ENCODE assay signal across 8 cellular contexts in genomic region chr6:30508890-30509736, GRCh38. TPM values are rescaled to one million over a fixed set of nuclear protein-coding genes. Genes with fewer than 3 reads are reported as not detected.
DNase-seq lines count a peak whose midpoint lies in the region; ATAC-seq, FAIRE-seq and TF ChIP-seq lines count a peak whose summit lies in the region.

No MANE protein-coding gene starts in this region.

- H3K27me3 Mint-ChIP-seq in T-helper 17 cell, result no peaks in the 10 kb centered on the region
- H3K27me3 Mint-ChIP-seq in Calu3 (ENCODE audit: unreplicated experiment), result no peaks in the 10 kb centered on the region

- DNase-seq in ELR (ENCODE audit: low read depth) (peak; percentile 75), T-helper 17 cell (no peak), left lobe of liver (ENCODE audit: low spot score) (no peak), GM12892 (ENCODE audit: insufficient read length) (no peak), DMS 273 (lab: John Stamatoyannopoulos, UW; ENCODE audit: unreplicated experiment) (no peak), Calu3 (no peak)

- no TSS peak for BruUV-seq in Calu3 (replicated peaks; lab: Mats Ljungman, UMichigan)

- H3K36me3 Mint-ChIP-seq in T-helper 17 cell (ENCODE audit: low read depth), result no peaks in the 10 kb centered on the region
- no peaks in the 10 kb centered on the region for H3K36me3 Mint-ChIP-seq in Calu3 (ENCODE audit: insufficient read depth, unreplicated experiment)

- no peak for TF ChIP-seq POLR2A in GM12892 (IDR thresholded peaks at IDR 0.05; ENCODE audit: low read depth, low read length)

- peak overlapping the region; percentile 93 for H3K27ac Mint-ChIP-seq in T-helper 17 cell
- H3K27ac Mint-ChIP-seq in Calu3 (ENCODE audit: unreplicated experiment), result no peak overlapping the region

- intact Hi-C loops in Calu3 (cut with micrococcal nuclease; ENCODE audit: unreplicated experiment), result no loop called here

- no peak for TF ChIP-seq CTCF in Calu3 (IDR thresholded peaks at IDR 0.05; ENCODE audit: unreplicated experiment)

- CTCF ChIA-PET in Calu3 (lab: Charles Lee), result interaction anchor here (0.6 kb wide), 1 partner anchor 27 kb away, joined by 3 read pairs; no protein-coding TSS in a partner anchor

- H3K9me3 Mint-ChIP-seq in Calu3 (ENCODE audit: low read depth, unreplicated experiment), result no peaks in the 10 kb centered on the region

- H3K9me3 ChIP-seq in T-helper 17 cell (ENCODE audit: control insufficient read depth, low read length, poor library complexity, severe bottlenecking), result no peaks in the 10 kb centered on the region

- no peak for FAIRE-seq in GM12892 (lab: Jason Lieb, UNC)

- H3K4me1 Mint-ChIP-seq in T-helper 17 cell, result peaks cover 36% of the 10 kb centered on the region
- peaks cover 11% of the 10 kb centered on the region for H3K4me1 Mint-ChIP-seq in Calu3 (ENCODE audit: low read depth, unreplicated experiment)

- H3K4me3 Mint-ChIP-seq in T-helper 17 cell, result peak overlapping the region; percentile 86
- no peak overlapping the region for H3K4me3 Mint-ChIP-seq in Calu3 (ENCODE audit: low read depth, unreplicated experiment)

- ATAC-seq in HG02885 (IDR thresholded peaks at IDR 0.05; ENCODE audit: poor library complexity, unreplicated experiment) (peak; percentile 51), T-helper 17 cell (peak; percentile 89), left lobe of liver (peak; percentile 32), GM18520 (IDR thresholded peaks at IDR 0.05; ENCODE audit: unreplicated experiment) (no peak)

RNA-seq across cellular contexts. Expression of gene HLA-E, which starts 19.8 kb away (rescaled TPM):
- 1,000 to 10,000 TPM; 1,324 to 1,494 TPM for total RNA-seq in T-helper 17 cell
- total RNA-seq in left lobe of liver, result 141 TPM
- 289 TPM for polyA plus RNA-seq in GM12892 (2012; ENCODE audit: missing spikeins)
- 161 and 230 TPM in 2 replicates for total RNA-seq in Calu3 (2022)

RNA-seq across cellular contexts. Expression of gene GNL1, which starts 47.2 kb away (rescaled TPM):
- total RNA-seq in T-helper 17 cell (100 to 1,000 TPM; 178 to 211 TPM), left lobe of liver (24.0 TPM), Calu3 (2022) (68.4 and 81.3 TPM in 2 replicates)
- polyA plus RNA-seq in GM12892 (2012; ENCODE audit: missing spikeins), result 37.8 TPM

RNA-seq across cellular contexts. Expression of gene PRR3, which starts 48.0 kb away (rescaled TPM):
- total RNA-seq in T-helper 17 cell (10 to 100 TPM; 11.2 to 13.9 TPM), left lobe of liver (2.3 TPM), Calu3 (2022) (21.0 and 21.5 TPM in 2 replicates)
- polyA plus RNA-seq in GM12892 (2012; ENCODE audit: missing spikeins), result 12.4 TPM
